ENCODE assay signal across 1 cellular context in the genomic region with DNA sequence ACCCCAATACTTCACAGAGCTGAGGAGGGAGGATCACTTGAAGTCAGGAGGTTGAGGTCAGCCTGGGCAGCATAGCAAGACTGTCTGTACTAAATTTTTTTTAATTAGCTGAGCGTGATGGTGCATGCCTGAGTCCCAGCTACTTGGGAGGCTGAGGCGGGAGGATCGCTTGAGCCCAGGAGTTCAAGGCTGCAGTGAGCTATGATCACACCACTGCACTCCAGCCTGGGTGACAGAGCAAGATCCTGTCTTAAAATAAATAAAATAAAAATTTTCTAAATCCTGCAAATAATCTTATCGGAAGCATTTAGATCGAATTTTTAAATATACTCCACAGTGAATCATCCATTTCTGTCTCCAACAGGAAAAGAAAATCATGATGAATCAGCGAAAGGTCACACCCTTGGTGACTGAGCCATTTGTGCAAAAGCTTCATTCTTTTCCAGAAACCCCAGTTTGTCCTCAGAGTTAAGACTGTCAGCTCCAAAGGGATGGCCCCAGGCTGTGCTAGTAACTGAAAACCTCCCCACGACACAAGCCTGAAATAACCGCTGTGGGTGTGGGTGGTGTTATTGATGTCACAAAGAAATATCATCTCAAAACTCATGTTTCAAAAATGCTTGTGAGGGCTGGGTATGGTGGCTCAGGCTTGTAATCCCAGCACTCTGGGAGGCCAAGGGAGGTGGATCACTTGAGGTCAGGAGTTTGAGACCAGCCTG.
TF ChIP-seq lines count a peak whose summit lies in the region.

No MANE protein-coding gene starts in this region.

TF ChIP-seq in IMR-90, 13 proteins besides CTCF, POLR2A, EP300 and RAD21 (continued from another document):
- TF ChIP-seq CHD1 (IDR thresholded peaks at IDR 0.05; ENCODE audit: low read depth, low read length) (no peak), MAFK (IDR thresholded peaks at IDR 0.05; ENCODE audit: low read depth, low read length) (peak; percentile 89)
